In genomic region chr4:114807357-114807756, GRCh38 we compare ENCODE assay signal across 13 cellular contexts.
DNase-seq lines count a peak whose midpoint lies in the region; ATAC-seq lines count a peak whose summit lies in the region.
"Had no signal": no experiment of that assay in that cellular context is flagged by ENCODE, and none has a peak within 500 bp of the region (broad histone marks: within the 10 kb centered on the region; RNA-seq: fewer than 3 reads in every experiment).

No MANE protein-coding gene starts in this region.

- CTCF ChIA-PET in activated CD8-positive, alpha-beta T cell treated with anti-CD3 and anti-CD28 coated beads, Interleukin-2, amount 10 ng/mL, durations not matched to agents 7 days and 5 days (lab: Charles Lee), result interaction anchor here (1.4 to 2.6 kb wide), 4 partner anchors 8 to 326 kb away, joined by 3 to 28 read pairs (median 4); no protein-coding TSS in a partner anchor

- no peak overlapping the region for H3K27ac Mint-ChIP-seq in activated CD8-positive, alpha-beta T cell treated with anti-CD3 and anti-CD28 coated beads, Interleukin-2, amount 10 ng/mL, durations not matched to agents 7 days and 5 days
- H3K27ac Mint-ChIP-seq: activated CD8-positive, alpha-beta memory T cell treated with anti-CD3 and anti-CD28 coated beads, Interleukin-2, amount 10 ng/mL, durations not matched to agents 7 days and 5 days; CD4-positive, alpha-beta T cell had no signal

- peaks cover 2% of the 10 kb centered on the region for H3K4me1 Mint-ChIP-seq in activated CD8-positive, alpha-beta T cell treated with anti-CD3 and anti-CD28 coated beads, Interleukin-2, amount 10 ng/mL, durations not matched to agents 7 days and 5 days (ENCODE audit: low read depth)
- H3K4me1 Mint-ChIP-seq: activated CD8-positive, alpha-beta memory T cell treated with anti-CD3 and anti-CD28 coated beads, Interleukin-2, amount 10 ng/mL, durations not matched to agents 7 days and 5 days had no signal

- no peaks in the 10 kb centered on the region for H3K36me3 Mint-ChIP-seq in activated CD8-positive, alpha-beta T cell treated with anti-CD3 and anti-CD28 coated beads, Interleukin-2, amount 10 ng/mL, durations not matched to agents 7 days and 5 days (ENCODE audit: low read depth)
- H3K36me3 Mint-ChIP-seq: activated CD8-positive, alpha-beta memory T cell treated with anti-CD3 and anti-CD28 coated beads, Interleukin-2, amount 10 ng/mL, durations not matched to agents 7 days and 5 days had no signal

- no peak overlapping the region for H3K4me3 Mint-ChIP-seq in activated CD8-positive, alpha-beta T cell treated with anti-CD3 and anti-CD28 coated beads, Interleukin-2, amount 10 ng/mL, durations not matched to agents 7 days and 5 days
- H3K4me3 Mint-ChIP-seq: activated CD8-positive, alpha-beta memory T cell treated with anti-CD3 and anti-CD28 coated beads, Interleukin-2, amount 10 ng/mL, durations not matched to agents 7 days and 5 days; CD4-positive, alpha-beta T cell had no signal

- H3K27me3 Mint-ChIP-seq in activated CD8-positive, alpha-beta T cell treated with anti-CD3 and anti-CD28 coated beads, Interleukin-2, amount 10 ng/mL, durations not matched to agents 7 days and 5 days (ENCODE audit: low read depth), result no peaks in the 10 kb centered on the region
- H3K27me3 Mint-ChIP-seq: activated CD8-positive, alpha-beta memory T cell treated with anti-CD3 and anti-CD28 coated beads, Interleukin-2, amount 10 ng/mL, durations not matched to agents 7 days and 5 days had no signal

- H3K9me3 Mint-ChIP-seq in activated CD8-positive, alpha-beta T cell treated with anti-CD3 and anti-CD28 coated beads, Interleukin-2, amount 10 ng/mL, durations not matched to agents 7 days and 5 days (ENCODE audit: insufficient read depth), result no peaks in the 10 kb centered on the region
- H3K9me3 Mint-ChIP-seq: CD4-positive, alpha-beta T cell had no signal

- peak; percentile 33 for ATAC-seq in GM19395 (IDR thresholded peaks at IDR 0.05; ENCODE audit: unreplicated experiment)
- ATAC-seq in HG02759 (IDR thresholded peaks at IDR 0.05; ENCODE audit: unreplicated experiment), result peak; percentile 30
- peak; percentile 7 for ATAC-seq in HG03575 (IDR thresholded peaks at IDR 0.05; ENCODE audit: extremely low read depth, insufficient number of reproducible peaks, low FRiP score, unreplicated experiment)
- ATAC-seq in activated CD8-positive, alpha-beta T cell treated with anti-CD3 and anti-CD28 coated beads, Interleukin-2, amount 10 ng/mL, durations not matched to agents 7 days and 5 days, result no peak

- DNase-seq in D341Med (ENCODE audit: low spot score) (peak; percentile 32), NCI-H526 (lab: John Stamatoyannopoulos, UW) (no peak)
- DNase-seq in activated CD8-positive, alpha-beta T cell treated with anti-CD3 and anti-CD28 coated beads, Interleukin-2, amount 10 ng/mL, durations not matched to agents 7 days and 5 days, result no peak
- DNase-seq in NK-92 treated with Interleukin-12 subunit alpha and Interleukin-12 subunit beta, amount 100 ng/mL, for 24 hours (lab: John Stamatoyannopoulos, UW), result no peak
- no peak for DNase-seq in stimulated activated CD4-positive, alpha-beta T cell treated with anti-CD3 and anti-CD28 coated beads, Interleukin-15, amount 100 ng/mL, for 24 hours
- DNase-seq: NCI-H187 treated with DMSO at 0.1 percent for 48 hours, NCI-H524 treated with DMSO at 0.1 percent for 48 hours, uterus had no signal

- POLR2A ChIA-PET in activated CD8-positive, alpha-beta T cell treated with anti-CD3 and anti-CD28 coated beads, Interleukin-2, amount 10 ng/mL, durations not matched to agents 7 days and 5 days (lab: Charles Lee), result interaction anchor here (0.9 kb wide), 1 partner anchor 43 kb away, joined by 3 read pairs; no protein-coding TSS in a partner anchor
